In the genomic region with DNA sequence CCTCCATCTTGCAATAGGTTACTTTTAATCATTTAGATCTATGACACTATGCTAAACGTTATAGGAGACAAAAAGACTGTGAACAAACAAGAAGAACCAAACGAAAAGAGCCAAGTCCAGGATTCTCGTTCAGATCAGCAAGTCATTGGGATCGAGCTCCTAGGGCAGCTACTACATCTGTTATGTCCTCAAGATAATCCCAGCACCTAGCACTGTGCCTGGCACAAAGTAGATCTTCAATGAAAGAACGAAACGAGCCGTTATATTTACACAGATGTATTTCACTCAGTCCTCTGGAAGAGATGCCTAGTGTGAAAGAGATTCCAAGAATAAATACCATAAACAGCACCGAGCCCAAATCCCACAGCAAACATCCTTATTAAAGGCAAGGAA, we compare ENCODE assay signal across 8 cellular contexts. TPM values are rescaled to one million over a fixed set of nuclear protein-coding genes. Genes with fewer than 3 reads are reported as not detected.
DNase-seq lines count a peak whose midpoint lies in the region; ATAC-seq and TF ChIP-seq lines count a peak whose summit lies in the region.

No MANE protein-coding gene starts in this region.

- DNase-seq in Jurkat, Clone E6-1 (ENCODE audit: low read depth, low spot score), result no peak
- DNase-seq in choroid plexus epithelial cell (ENCODE audit: low read depth), result no peak
- DNase-seq in SK-N-DZ (ENCODE audit: low spot score), result no peak
- DNase-seq in SW480 (ENCODE audit: low spot score), result no peak
- DNase-seq in activated CD4-positive, alpha-beta T cell treated with anti-CD3 and anti-CD28 coated beads for 4 hours, result no peak
- no peak for DNase-seq in epidermal melanocyte (ENCODE audit: insufficient read length, low spot score)

- H3K36me3 ChIP-seq in muscle layer of colon (ENCODE audit: insufficient read depth, low read length), result no peaks in the 10 kb centered on the region

- H3K9me3 ChIP-seq in muscle layer of colon (ENCODE audit: low read length), result no peaks in the 10 kb centered on the region

- no peaks in the 10 kb centered on the region for H3K27me3 ChIP-seq in muscle layer of colon (ENCODE audit: control insufficient read depth in 1 of 2, insufficient read depth in 2 of 2, low read length in 2 of 2)

- H3K4me1 ChIP-seq in muscle layer of colon (ENCODE audit: insufficient read depth, low read length), result peaks cover 19% of the 10 kb centered on the region

- peak overlapping the region; percentile 77 for H3K27ac ChIP-seq in muscle layer of colon (ENCODE audit: low read depth, low read length)

- peak overlapping the region; percentile 75 for H3K4me3 ChIP-seq in Jurkat, Clone E6-1 (ENCODE audit: low read length)
- H3K4me3 ChIP-seq in choroid plexus epithelial cell (ENCODE audit: low read depth, low read length) (peak overlapping the region; percentile 71), muscle layer of colon (ENCODE audit: low read depth in 1 of 2, low read length in 2 of 2) (peak overlapping the region; percentile 50 to 89)

- ATAC-seq in GM18502 (IDR thresholded peaks at IDR 0.05; ENCODE audit: poor library complexity, unreplicated experiment), result peak; percentile 1

- TF ChIP-seq CTCF in choroid plexus epithelial cell (conservative IDR thresholded peaks at IDR 0.05; ENCODE audit: low read depth, low read length), result no peak

- peak overlapping the region; percentile 69 for H3K9ac ChIP-seq in muscle layer of colon (ENCODE audit: low read length)

RNA-seq across cellular contexts. Expression of a gene that starts 0.5 kb away (rescaled TPM):
- 13.8 TPM for polyA plus RNA-seq in Jurkat, Clone E6-1 (2012; ENCODE audit: insufficient read depth, insufficient read length)
- 8.6 and 16.6 TPM in 2 replicates for polyA plus RNA-seq in SK-N-DZ (2014; cell fraction: cytosol; rRNA removed)
- 3.4 and 4.6 TPM in 2 replicates for polyA plus RNA-seq in SK-N-DZ (2014; cell fraction: nucleus; rRNA removed)

RNA-seq across cellular contexts. Expression of a gene that starts 0.7 kb away (rescaled TPM):
- polyA plus RNA-seq in Jurkat, Clone E6-1 (2012; ENCODE audit: insufficient read depth, insufficient read length), result 61.8 TPM
- polyA plus RNA-seq in SK-N-DZ (2014; cell fraction: cytosol; rRNA removed), result 28.3 and 29.0 TPM in 2 replicates
- 24.5 and 25.1 TPM in 2 replicates for polyA plus RNA-seq in SK-N-DZ (2014; cell fraction: nucleus; rRNA removed)
